6 cellular contexts compared by ENCODE assay signal in the genomic region with DNA sequence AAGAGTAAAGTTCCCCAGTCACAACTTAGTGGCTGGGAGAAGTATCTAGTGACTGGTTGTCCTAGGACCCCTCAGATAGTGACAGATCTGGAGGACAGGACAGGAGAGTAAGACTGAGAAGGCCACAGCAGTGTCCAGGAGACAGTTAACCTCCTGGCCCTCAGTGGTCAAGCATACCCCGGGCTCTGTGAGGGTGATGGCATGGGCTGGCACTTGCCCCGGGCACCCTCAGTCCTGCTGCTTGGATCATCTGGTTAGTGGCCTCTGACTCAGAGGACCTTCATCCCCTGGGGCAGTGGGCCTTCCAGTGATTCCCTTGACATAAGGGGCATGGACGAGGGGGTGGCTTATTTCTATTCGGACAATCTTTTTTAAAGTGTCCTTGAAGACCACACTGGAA. TPM values are rescaled to one million over a fixed set of nuclear protein-coding genes. Genes with fewer than 3 reads are reported as not detected.
A peak's percentile ranks its signal among the peaks of the same experiment; 100 is the strongest.
DNase-seq lines count a peak whose midpoint lies in the region; ATAC-seq and TF ChIP-seq lines count a peak whose summit lies in the region.
"Not testable (repeated sequence)": the region's sequence is repeated elsewhere in the genome, so short reads cannot be mapped to it uniquely, and the experiment has no call there.

No MANE protein-coding gene starts in this region.

- not testable (repeated sequence) for H2AFZ ChIP-seq in OCI-LY1 (ENCODE audit: low read length)

- not testable (repeated sequence) for TF ChIP-seq CTCF in HL-60 (IDR thresholded peaks at IDR 0.05; ENCODE audit: insufficient read depth, low read length); OCI-LY1 (IDR thresholded peaks at IDR 0.05; ENCODE audit: low read length); adrenal gland (IDR thresholded peaks at IDR 0.05); nephron progenitor cell (IDR thresholded peaks at IDR 0.05); psoas muscle (IDR thresholded peaks at IDR 0.05)

- DNase-seq in HL-60 (ENCODE audit: low read depth in 1 of 2, low spot score in 1 of 2); nephron progenitor cell: not testable (repeated sequence)
- DNase-seq in adrenal gland (peak in 5 of 7 donors; percentile 24 to 50 (median 38)), psoas muscle (peak; percentile 32 to 66)

- not testable (repeated sequence) for H3K4me1 Mint-ChIP-seq in nephron progenitor cell

- not testable (repeated sequence) for H3K9me2 ChIP-seq in OCI-LY1 (ENCODE audit: low read depth, low read length)

- TF ChIP-seq POLR2A in adrenal gland (IDR thresholded peaks at IDR 0.05): not testable (repeated sequence)

- intact Hi-C loops in adrenal gland (cut with DNase I); psoas muscle (cut with DNase I): not testable (repeated sequence)

- H3F3A ChIP-seq in OCI-LY1 (ENCODE audit: insufficient read depth, low read length): not testable (repeated sequence)

- H4K20me1 ChIP-seq in OCI-LY1 (ENCODE audit: insufficient read depth, low read length): not testable (repeated sequence)

- H3K4me2 ChIP-seq in OCI-LY1 (ENCODE audit: low read length): not testable (repeated sequence)

- peak overlapping the region; percentile 48 for H3K27ac Mint-ChIP-seq in nephron progenitor cell

- H3K4me1 ChIP-seq in OCI-LY1 (ENCODE audit: insufficient read depth, low read length, severe bottlenecking) (peaks cover 26% of the 10 kb centered on the region), adrenal gland (replicated peaks in 1 of 2) (peaks cover 0 to 11% of the 10 kb centered on the region in 2 donors), psoas muscle (peaks cover 38% of the 10 kb centered on the region), skeletal muscle tissue (ENCODE audit: control insufficient read depth in 3 of 3, insufficient read depth in 3 of 3, low read length in 3 of 3) (peaks cover 10 to 20% (median 10%) of the 10 kb centered on the region in 3 donors)

- ATAC-seq in psoas muscle: peak in 3 of 4 donors; percentile 48 to 56 (median 49)

- H3K27ac ChIP-seq in HL-60 (replicated peaks): peak overlapping the region; percentile 69
- peak overlapping the region; percentile 60 for H3K27ac ChIP-seq in OCI-LY1 (ENCODE audit: low read depth, low read length, poor library complexity, severe bottlenecking)
- peak overlapping the region in 3 of 5 donors; percentile 39 to 64 (median 49) for H3K27ac ChIP-seq in adrenal gland
- peak overlapping the region; percentile 82 for H3K27ac ChIP-seq in psoas muscle
- peak overlapping the region; percentile 73 for H3K27ac ChIP-seq in skeletal muscle tissue (ENCODE audit: low read depth, low read length)

- H3K36me3 ChIP-seq in OCI-LY1 (ENCODE audit: insufficient read depth, low read length); adrenal gland (replicated peaks in 1 of 2); psoas muscle (ENCODE audit: insufficient read depth in 1 of 2, low read depth in 1 of 2); skeletal muscle tissue (ENCODE audit: control insufficient read depth in 3 of 3, insufficient read depth in 3 of 3, low read length in 3 of 3): not testable (repeated sequence)

- H3K9me3 ChIP-seq in OCI-LY1 (ENCODE audit: low read length); adrenal gland (replicated peaks in 1 of 3); psoas muscle; skeletal muscle tissue (ENCODE audit: control insufficient read depth in 3 of 3, low read length in 3 of 3): not testable (repeated sequence)

- H3K4me3 Mint-ChIP-seq in nephron progenitor cell: not testable (repeated sequence)

- not testable (repeated sequence) for H3K4me3 ChIP-seq in HL-60 (replicated peaks; ENCODE audit: insufficient read depth, low read length); OCI-LY1 (ENCODE audit: low read depth, low read length, poor library complexity, severe bottlenecking); adrenal gland; skeletal muscle tissue (ENCODE audit: low read length in 3 of 3)
- H3K4me3 ChIP-seq in psoas muscle: peak overlapping the region; percentile 34

- 50 to 90% (median 55%) methylated on average over 2 to 4 of the region's 4 CpGs for WGBS in adrenal gland, 4 donors
- 54 to 78% (median 56%) methylated on average over 4 of the region's 4 CpGs for WGBS in psoas muscle, 3 donors

- H3K9me3 Mint-ChIP-seq in nephron progenitor cell: not testable (repeated sequence)

- H3K36me3 Mint-ChIP-seq in nephron progenitor cell (ENCODE audit: low read depth): not testable (repeated sequence)

- not testable (repeated sequence) for H3K27me3 Mint-ChIP-seq in nephron progenitor cell (ENCODE audit: low read depth, poor library complexity)

- H3K79me2 ChIP-seq in OCI-LY1 (ENCODE audit: insufficient read depth, low read length): not testable (repeated sequence)

- not testable (repeated sequence) for H3K9ac ChIP-seq in OCI-LY1 (ENCODE audit: low read length)
- H3K9ac ChIP-seq in skeletal muscle tissue (ENCODE audit: low read depth in 1 of 3, low read length in 3 of 3): peak overlapping the region in 1 of 3 donors; percentile 21

- not testable (repeated sequence) for H3K27me3 ChIP-seq in HL-60 (ENCODE audit: insufficient read depth, poor library complexity, severe bottlenecking); OCI-LY1 (ENCODE audit: insufficient read depth, low read length); adrenal gland; psoas muscle (ENCODE audit: insufficient read depth in 3 of 3, low read length in 2 of 3); skeletal muscle tissue (ENCODE audit: control insufficient read depth in 3 of 3, insufficient read depth in 3 of 3, low read length in 3 of 3)

RNA-seq across cellular contexts. Expression of gene STARD7, which starts 11.3 kb away (rescaled TPM):
- 100 to 1,000 TPM; 145 to 209 (median 166) TPM for total RNA-seq in adrenal gland
- polyA plus RNA-seq in adrenal gland: 100 to 1,000 TPM in 1 of 3 donors, 10 to 100 TPM in 2; 37.8 to 129 (median 45.9) TPM
- total RNA-seq in psoas muscle: 100 to 1,000 TPM; 162 to 290 (median 231) TPM
- 100 to 1,000 TPM; 111 to 472 (median 125) TPM for polyA plus RNA-seq in psoas muscle
- 185 TPM for total RNA-seq in skeletal muscle tissue

RNA-seq across cellular contexts. Expression of gene TMEM127, which starts 45.8 kb away (rescaled TPM):
- total RNA-seq in adrenal gland (10 to 100 TPM; 57.7 to 89.2 (median 71.2) TPM), psoas muscle (10 to 100 TPM; 23.1 to 33.0 (median 28.3) TPM), skeletal muscle tissue (8.9 TPM)
- polyA plus RNA-seq in adrenal gland (10 to 100 TPM; 14.9 to 48.2 (median 14.9) TPM), psoas muscle (10 to 100 TPM; 18.1 to 39.9 (median 21.2) TPM)

RNA-seq across cellular contexts. Expression of gene CIAO1, which starts 46.1 kb away (rescaled TPM):
- total RNA-seq in adrenal gland: 100 to 1,000 TPM in 6 of 8 donors, 10 to 100 TPM in 2; 92.5 to 237 (median 139) TPM
- 100 to 1,000 TPM in 1 of 3 donors, 10 to 100 TPM in 2; 52.5 to 137 (median 59.5) TPM for polyA plus RNA-seq in adrenal gland
- 10 to 100 TPM; 44.0 to 61.0 (median 56.5) TPM for total RNA-seq in psoas muscle
- 10 to 100 TPM; 36.8 to 91.6 (median 80.5) TPM for polyA plus RNA-seq in psoas muscle
- 51.1 TPM for total RNA-seq in skeletal muscle tissue
